ENCODE assay signal across 1 cellular context in the genomic region with DNA sequence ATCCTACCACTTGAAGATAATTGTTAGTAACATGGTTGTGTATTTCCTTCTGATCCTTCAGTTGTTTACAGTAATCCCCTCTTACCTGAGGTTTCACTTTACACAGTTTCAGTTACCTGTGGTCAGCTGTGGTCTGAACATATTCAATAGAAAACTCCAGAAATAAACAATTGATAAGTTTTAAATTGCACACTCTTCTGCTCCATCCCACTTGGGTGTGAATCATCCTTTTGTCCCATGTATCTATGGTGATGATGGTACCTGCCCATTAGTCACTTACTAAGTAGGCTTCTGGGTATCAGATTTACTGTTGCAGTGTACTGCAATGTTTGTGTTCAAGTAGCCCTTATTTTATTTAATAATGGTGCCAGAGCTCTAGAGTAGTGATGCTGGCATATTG.
TF ChIP-seq lines count a peak whose summit lies in the region.

No MANE protein-coding gene starts in this region.

TF ChIP-seq in HEK293T, 16 proteins besides CTCF, POLR2A, EP300 and RAD21 (continued from another document):
- TF ChIP-seq, protein P1, sequence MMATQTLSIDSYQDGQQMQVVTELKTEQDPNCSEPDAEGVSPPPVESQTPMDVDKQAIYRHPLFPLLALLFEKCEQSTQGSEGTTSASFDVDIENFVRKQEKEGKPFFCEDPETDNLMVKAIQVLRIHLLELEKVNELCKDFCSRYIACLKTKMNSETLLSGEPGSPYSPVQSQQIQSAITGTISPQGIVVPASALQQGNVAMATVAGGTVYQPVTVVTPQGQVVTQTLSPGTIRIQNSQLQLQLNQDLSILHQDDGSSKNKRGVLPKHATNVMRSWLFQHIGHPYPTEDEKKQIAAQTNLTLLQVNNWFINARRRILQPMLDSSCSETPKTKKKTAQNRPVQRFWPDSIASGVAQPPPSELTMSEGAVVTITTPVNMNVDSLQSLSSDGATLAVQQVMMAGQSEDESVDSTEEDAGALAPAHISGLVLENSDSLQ (IDR thresholded peaks at IDR 0.05): no peak
- no peak for TF ChIP-seq ZNF384 (IDR thresholded peaks at IDR 0.05)
- no peak for TF ChIP-seq ELF4 (IDR thresholded peaks at IDR 0.05)
- no peak for TF ChIP-seq FOXA1 (IDR thresholded peaks at IDR 0.05)
- TF ChIP-seq L3MBTL2 (conservative IDR thresholded peaks at IDR 0.05): no peak
- no peak for TF ChIP-seq BHLHE40 (IDR thresholded peaks at IDR 0.05; ENCODE audit: borderline replicate concordance)
- TF ChIP-seq SP1 (IDR thresholded peaks at IDR 0.05): no peak
- TF ChIP-seq CTBP1 (IDR thresholded peaks at IDR 0.05; ENCODE audit: borderline replicate concordance): no peak
TF ChIP-seq in HEK293T: peak in this region for 0.
